In the genomic region with DNA sequence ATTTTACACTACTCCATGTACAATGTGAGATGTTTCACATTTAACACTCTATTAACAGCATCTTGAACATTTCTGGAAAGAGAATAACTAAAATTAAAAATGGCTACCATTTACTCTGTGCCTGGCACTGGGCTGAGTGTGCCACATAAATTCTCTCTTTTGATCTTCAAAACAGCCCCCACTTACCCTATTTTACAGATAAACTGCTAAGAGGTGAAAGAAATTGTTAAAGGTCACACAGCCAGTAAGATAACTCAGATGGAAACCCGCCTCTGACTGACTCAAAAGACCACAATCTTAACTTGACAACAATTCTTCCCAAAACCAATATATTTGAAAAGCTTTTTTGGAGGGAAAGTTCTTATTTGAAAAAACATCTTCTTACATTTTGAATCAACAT, we compare ENCODE assay signal across 19 cellular contexts.
A peak's percentile ranks its signal among the peaks of the same experiment; 100 is the strongest.
DNase-seq lines count a peak whose midpoint lies in the region; ATAC-seq, FAIRE-seq and TF ChIP-seq lines count a peak whose summit lies in the region.
"Had no signal": no experiment of that assay in that cellular context is flagged by ENCODE, and none has a peak within 500 bp of the region (broad histone marks: within the 10 kb centered on the region; RNA-seq: fewer than 3 reads in every experiment).

No MANE protein-coding gene starts in this region.

- POLR2A ChIA-PET in activated CD4-positive, alpha-beta memory T cell treated with anti-CD3 and anti-CD28 coated beads for 36 hours (lab: Charles Lee), result no interaction called here
- POLR2A ChIA-PET in activated CD4-positive, alpha-beta memory T cell treated with anti-CD3 and anti-CD28 coated beads, Interleukin-2, amount 10 ng/mL, durations not matched to agents 7 days and 5 days (lab: Charles Lee), result no interaction called here

- H3K36me3 Mint-ChIP-seq in activated CD4-positive, alpha-beta memory T cell treated with anti-CD3 and anti-CD28 coated beads for 36 hours, result peaks cover 3% of the 10 kb centered on the region
- peaks cover 3% of the 10 kb centered on the region for H3K36me3 Mint-ChIP-seq in activated CD4-positive, alpha-beta memory T cell treated with anti-CD3 and anti-CD28 coated beads, Interleukin-2, amount 10 ng/mL, durations not matched to agents 7 days and 5 days (ENCODE audit: low read depth)
- H3K36me3 Mint-ChIP-seq in activated T-helper 17 cell treated with anti-CD3 and anti-CD28 coated beads, Interleukin-2, amount 50 U/mL, for 72 hours (ENCODE audit: low read depth), result no peaks in the 10 kb centered on the region
- H3K36me3 Mint-ChIP-seq in memory B cell, result peaks cover 11% of the 10 kb centered on the region

- peaks cover 35% of the 10 kb centered on the region for H3K4me1 Mint-ChIP-seq in activated CD4-positive, alpha-beta memory T cell treated with anti-CD3 and anti-CD28 coated beads for 36 hours (ENCODE audit: low read depth)
- H3K4me1 Mint-ChIP-seq in activated CD4-positive, alpha-beta memory T cell treated with anti-CD3 and anti-CD28 coated beads, Interleukin-2, amount 10 ng/mL, durations not matched to agents 7 days and 5 days, result peaks cover 7% of the 10 kb centered on the region
- H3K4me1 Mint-ChIP-seq in activated T-helper 17 cell treated with anti-CD3 and anti-CD28 coated beads, Interleukin-2, amount 50 U/mL, for 72 hours, result peaks cover 12% of the 10 kb centered on the region
- peaks cover 29% of the 10 kb centered on the region for H3K4me1 Mint-ChIP-seq in memory B cell

- no peak overlapping the region for H3K4me3 Mint-ChIP-seq in activated CD4-positive, alpha-beta memory T cell treated with anti-CD3 and anti-CD28 coated beads for 36 hours
- H3K4me3 Mint-ChIP-seq in activated CD4-positive, alpha-beta memory T cell treated with anti-CD3 and anti-CD28 coated beads, Interleukin-2, amount 10 ng/mL, durations not matched to agents 7 days and 5 days, result no peak overlapping the region
- H3K4me3 Mint-ChIP-seq in activated T-helper 17 cell treated with anti-CD3 and anti-CD28 coated beads, Interleukin-2, amount 50 U/mL, for 72 hours, result peak overlapping the region; percentile 54
- H3K4me3 Mint-ChIP-seq in memory B cell, result no peak overlapping the region
- H3K4me3 Mint-ChIP-seq: CD4-positive, alpha-beta T cell; HFFc6 had no signal

- peak overlapping the region; percentile 35 for H3K27ac Mint-ChIP-seq in activated CD4-positive, alpha-beta memory T cell treated with anti-CD3 and anti-CD28 coated beads for 36 hours
- H3K27ac Mint-ChIP-seq in activated CD4-positive, alpha-beta memory T cell treated with anti-CD3 and anti-CD28 coated beads, Interleukin-2, amount 10 ng/mL, durations not matched to agents 7 days and 5 days, result no peak overlapping the region
- H3K27ac Mint-ChIP-seq in activated T-helper 17 cell treated with anti-CD3 and anti-CD28 coated beads, Interleukin-2, amount 50 U/mL, for 72 hours, result peak overlapping the region; percentile 68
- H3K27ac Mint-ChIP-seq in memory B cell, result peak overlapping the region; percentile 5
- H3K27ac Mint-ChIP-seq: CD4-positive, alpha-beta T cell; HFFc6 had no signal

- no peak for TF ChIP-seq POLR2A in GM12891 (IDR thresholded peaks at IDR 0.05; ENCODE audit: low read depth, low read length)

- CTCF ChIA-PET in activated CD4-positive, alpha-beta memory T cell treated with anti-CD3 and anti-CD28 coated beads for 36 hours (lab: Charles Lee), result interaction anchor here (1.0 kb wide), 1 partner anchor 51 kb away, joined by 6 read pairs; no protein-coding TSS in a partner anchor
- CTCF ChIA-PET in activated CD4-positive, alpha-beta memory T cell treated with anti-CD3 and anti-CD28 coated beads, Interleukin-2, amount 10 ng/mL, durations not matched to agents 7 days and 5 days (lab: Charles Lee), result interaction anchor here (1.1 kb wide), 1 partner anchor 202 kb away, joined by 3 read pairs; no protein-coding TSS in a partner anchor

- no peak for DNase-seq in activated CD4-positive, alpha-beta memory T cell treated with anti-CD3 and anti-CD28 coated beads for 36 hours
- no peak for DNase-seq in activated CD4-positive, alpha-beta memory T cell treated with anti-CD3 and anti-CD28 coated beads, Interleukin-2, amount 10 ng/mL, durations not matched to agents 7 days and 5 days
- DNase-seq in GM12891 (ENCODE audit: insufficient read length, low spot score) (no peak), memory B cell (ENCODE audit: low spot score in 2 of 2) (no peak), NCI-H748 (lab: John Stamatoyannopoulos, UW; ENCODE audit: unreplicated experiment) (no peak), NCI-H1417 treated with DMSO at 0.1 percent for 48 hours (lab: John Stamatoyannopoulos, UW) (no peak)
- DNase-seq: Caco-2; CD4-positive, alpha-beta T cell; H7; HFFc6; NCI-H1105 treated with DMSO at 0.1 percent for 48 hours; NCI-H1694 treated with DMSO at 0.1 percent for 48 hours; NCI-H226; NCI-H524; PC-9 had no signal

- ATAC-seq in activated T-helper 17 cell treated with anti-CD3 and anti-CD28 coated beads, Interleukin-2, amount 50 U/mL, for 72 hours (replicated peaks), result peak; percentile 94
- no peak for ATAC-seq in memory B cell (ENCODE audit: low read depth)
- ATAC-seq: A549, K562 had no signal

- peak; percentile 16 for FAIRE-seq in GM12891 (lab: Jason Lieb, UNC)
- FAIRE-seq: A549, G401.6, K562 had no signal

- no peaks in the 10 kb centered on the region for H3K9me3 Mint-ChIP-seq in activated CD4-positive, alpha-beta memory T cell treated with anti-CD3 and anti-CD28 coated beads for 36 hours
- H3K9me3 Mint-ChIP-seq in activated CD4-positive, alpha-beta memory T cell treated with anti-CD3 and anti-CD28 coated beads, Interleukin-2, amount 10 ng/mL, durations not matched to agents 7 days and 5 days, result peaks cover 3% of the 10 kb centered on the region
- no peaks in the 10 kb centered on the region for H3K9me3 Mint-ChIP-seq in activated T-helper 17 cell treated with anti-CD3 and anti-CD28 coated beads, Interleukin-2, amount 50 U/mL, for 72 hours
- H3K9me3 Mint-ChIP-seq in memory B cell, result no peaks in the 10 kb centered on the region
- H3K9me3 Mint-ChIP-seq: CD4-positive, alpha-beta T cell; HFFc6 had no signal

- H3K27me3 Mint-ChIP-seq in activated CD4-positive, alpha-beta memory T cell treated with anti-CD3 and anti-CD28 coated beads for 36 hours, result no peaks in the 10 kb centered on the region
- H3K27me3 Mint-ChIP-seq in activated CD4-positive, alpha-beta memory T cell treated with anti-CD3 and anti-CD28 coated beads, Interleukin-2, amount 10 ng/mL, durations not matched to agents 7 days and 5 days, result no peaks in the 10 kb centered on the region
- no peaks in the 10 kb centered on the region for H3K27me3 Mint-ChIP-seq in activated T-helper 17 cell treated with anti-CD3 and anti-CD28 coated beads, Interleukin-2, amount 50 U/mL, for 72 hours
- no peaks in the 10 kb centered on the region for H3K27me3 Mint-ChIP-seq in memory B cell
- H3K27me3 Mint-ChIP-seq: CD4-positive, alpha-beta T cell had no signal

- intact Hi-C loops in activated CD4-positive, alpha-beta memory T cell treated with anti-CD3 and anti-CD28 coated beads for 36 hours (cut with micrococcal nuclease), result loop anchor here (5.0 kb wide), 1 partner anchor 87 kb away; no protein-coding TSS in a partner anchor

TF ChIP-seq in GM12891, 5 proteins besides CTCF, POLR2A, EP300 and RAD21:
- TF ChIP-seq SPI1 (IDR thresholded peaks at IDR 0.05; ENCODE audit: low read depth, low read length), result no peak
- TF ChIP-seq POLR2AphosphoS5 (IDR thresholded peaks at IDR 0.05; ENCODE audit: low read depth, low read length), result no peak
- no peak for TF ChIP-seq PAX5 (IDR thresholded peaks at IDR 0.05; ENCODE audit: insufficient read depth, low read length, severe bottlenecking)
- TF ChIP-seq POU2F2 (IDR thresholded peaks at IDR 0.05; ENCODE audit: low read depth, low read length), result no peak
- no peak for TF ChIP-seq TAF1 (IDR thresholded peaks at IDR 0.05; ENCODE audit: low read depth, low read length)
